22 cellular contexts compared by ENCODE assay signal in genomic region chr10:96656839-96657238, GRCh38.
DNase-seq lines count a peak whose midpoint lies in the region; ATAC-seq and TF ChIP-seq lines count a peak whose summit lies in the region.
"Had no signal": no experiment of that assay in that cellular context is flagged by ENCODE, and none has a peak within 500 bp of the region (broad histone marks: within the 10 kb centered on the region; RNA-seq: fewer than 3 reads in every experiment).

No MANE protein-coding gene starts in this region.

- no peaks in the 10 kb centered on the region for H3K79me1 ChIP-seq in mesendoderm (ENCODE audit: low read length)

- no peak for DNase-seq in T-helper 1 cell
- peak; percentile 60 for DNase-seq in NOMO-1 treated with dmso at 0.1 percent for 144 hours (lab: John Stamatoyannopoulos, UW; ENCODE audit: unreplicated experiment)
- no peak for DNase-seq in left ventricle myocardium superior
- no peak for DNase-seq in sciatic nerve (ENCODE audit: low spot score)
- no peak for DNase-seq in NCI-H345 treated with DMSO at 0.1 percent for 48 hours (lab: John Stamatoyannopoulos, UW; ENCODE audit: unreplicated experiment)
- DNase-seq in colonic mucosa: no peak
- no peak for DNase-seq in mesendoderm
- DNase-seq: activated effector memory CD4-positive, alpha-beta T cell treated with anti-CD3 and anti-CD28 coated beads, Interleukin-2, amount 50 U/mL, for 16 hours; amniotic stem cell; CD4-positive, CD25-positive, alpha-beta regulatory T cell; central memory CD4-positive, alpha-beta T cell; glutamatergic neuron; mammary epithelial cell; NCI-H1930; NCI-H510A treated with DMSO at 0.1 percent for 48 hours; OCI-M1; T-helper 9 cell had no signal

- no CpG with 5 or more reads among the region's 9 CpGs for WGBS in mesendoderm (ENCODE audit: extremely low coverage, insufficient coverage, low lambda C conversion rate)

- H3K36me3 ChIP-seq in colonic mucosa (no peaks in the 10 kb centered on the region), mesendoderm (ENCODE audit: control insufficient read depth, insufficient read depth, low read length) (no peaks in the 10 kb centered on the region)
- H3K36me3 ChIP-seq: esophagus muscularis mucosa, SJSA1 had no signal

- ATAC-seq in left ventricle myocardium superior (peak; percentile 61), sciatic nerve (peak; percentile 24)

- H3K79me2 ChIP-seq in mesendoderm (ENCODE audit: control insufficient read depth, insufficient read depth, low read length): no peaks in the 10 kb centered on the region

- no peak overlapping the region for H3K4me3 ChIP-seq in colonic mucosa
- H3K4me3 ChIP-seq in mesendoderm (ENCODE audit: low read length): no peak overlapping the region
- H3K4me3 ChIP-seq: esophagus muscularis mucosa, SJSA1 had no signal

- H2AK5ac ChIP-seq in mesendoderm (ENCODE audit: low read length): no peak overlapping the region

- H3K4me2 ChIP-seq in mesendoderm (ENCODE audit: low read length): no peak overlapping the region

- no peak overlapping the region for H2BK120ac ChIP-seq in mesendoderm (ENCODE audit: low read depth, low read length)

- no peak overlapping the region for H4K8ac ChIP-seq in mesendoderm (ENCODE audit: low read depth, low read length)

- no peak overlapping the region for H3K9ac ChIP-seq in colonic mucosa (ENCODE audit: low read depth in 2 of 2, low read length in 2 of 2)
- H3K9ac ChIP-seq in mesendoderm (ENCODE audit: low read length): no peak overlapping the region

- no peak overlapping the region for H3K4me3 Mint-ChIP-seq in T-helper 1 cell treated with Interleukin-12 subunit alpha and Interleukin-12 subunit beta and Interleukin-4 antibody, amounts not matched to agents 30 μg/mL and 1 μg/mL, for 36 hours
- H3K4me3 Mint-ChIP-seq: CD4-positive, CD25-positive, alpha-beta regulatory T cell; neural crest cell had no signal

- H3K27me3 Mint-ChIP-seq in T-helper 1 cell treated with Interleukin-12 subunit alpha and Interleukin-12 subunit beta and Interleukin-4 antibody, amounts not matched to agents 30 μg/mL and 1 μg/mL, for 36 hours (ENCODE audit: low read depth): peaks cover 6% of the 10 kb centered on the region
- H3K27me3 Mint-ChIP-seq: CD4-positive, CD25-positive, alpha-beta regulatory T cell had no signal

- no peaks in the 10 kb centered on the region for H3K4me1 ChIP-seq in colonic mucosa
- no peaks in the 10 kb centered on the region for H3K4me1 ChIP-seq in mesendoderm (ENCODE audit: control insufficient read depth, low read depth, low read length)
- H3K4me1 ChIP-seq: esophagus muscularis mucosa, SJSA1 had no signal

- no peak overlapping the region for H3K23ac ChIP-seq in mesendoderm (ENCODE audit: low read length)

- no peak overlapping the region for H2BK5ac ChIP-seq in mesendoderm (ENCODE audit: low read length)

- H3K9me3 Mint-ChIP-seq in T-helper 1 cell treated with Interleukin-12 subunit alpha and Interleukin-12 subunit beta and Interleukin-4 antibody, amounts not matched to agents 30 μg/mL and 1 μg/mL, for 36 hours: peaks cover 5% of the 10 kb centered on the region

- TF ChIP-seq CTCF in colonic mucosa (IDR thresholded peaks at IDR 0.05): no peak

- no peak overlapping the region for H3K56ac ChIP-seq in mesendoderm (ENCODE audit: low read length)

- no peak overlapping the region for H2BK15ac ChIP-seq in mesendoderm (replicated peaks; ENCODE audit: low read depth)

- no peak overlapping the region for H3K18ac ChIP-seq in mesendoderm (ENCODE audit: low read length)

- H3K27ac ChIP-seq in colonic mucosa: no peak overlapping the region
- H3K27ac ChIP-seq in mesendoderm (ENCODE audit: low read depth, low read length): no peak overlapping the region
- H3K27ac ChIP-seq: 22Rv1, esophagus muscularis mucosa, SJSA1 had no signal

- intact Hi-C loops in left ventricle myocardium superior (cut with micrococcal nuclease) (no loop called here), sciatic nerve (cut with DNase I) (no loop called here), colonic mucosa (cut with DNase I) (no loop called here)

- H3K27me3 ChIP-seq in colonic mucosa (no peaks in the 10 kb centered on the region), mesendoderm (ENCODE audit: insufficient read depth, low read length, poor library complexity) (no peaks in the 10 kb centered on the region)
- H3K27me3 ChIP-seq: esophagus muscularis mucosa, SJSA1 had no signal

- no peaks in the 10 kb centered on the region for H3K9me3 ChIP-seq in colonic mucosa
- H3K9me3 ChIP-seq: esophagus muscularis mucosa, SJSA1 had no signal

- H3K4ac ChIP-seq in mesendoderm (ENCODE audit: low read depth, low read length): no peak overlapping the region

- H4K5ac ChIP-seq in mesendoderm (ENCODE audit: low read length): no peak overlapping the region

- peaks cover 14% of the 10 kb centered on the region for H3K4me1 Mint-ChIP-seq in T-helper 1 cell treated with Interleukin-12 subunit alpha and Interleukin-12 subunit beta and Interleukin-4 antibody, amounts not matched to agents 30 μg/mL and 1 μg/mL, for 36 hours (ENCODE audit: low read depth)
- H3K4me1 Mint-ChIP-seq: neural crest cell had no signal

- H3K27ac Mint-ChIP-seq in T-helper 1 cell treated with Interleukin-12 subunit alpha and Interleukin-12 subunit beta and Interleukin-4 antibody, amounts not matched to agents 30 μg/mL and 1 μg/mL, for 36 hours: peak overlapping the region; percentile 39
- H3K27ac Mint-ChIP-seq: CD4-positive, CD25-positive, alpha-beta regulatory T cell had no signal

- peaks cover 9% of the 10 kb centered on the region for H3K36me3 Mint-ChIP-seq in T-helper 1 cell treated with Interleukin-12 subunit alpha and Interleukin-12 subunit beta and Interleukin-4 antibody, amounts not matched to agents 30 μg/mL and 1 μg/mL, for 36 hours (ENCODE audit: low read depth)
- H3K36me3 Mint-ChIP-seq: CD4-positive, CD25-positive, alpha-beta regulatory T cell had no signal
